In genomic region chr5:91584352-91584751, GRCh38 we compare ENCODE assay signal across 27 cellular contexts.
A peak's percentile ranks its signal among the peaks of the same experiment; 100 is the strongest.
DNase-seq lines count a peak whose midpoint lies in the region; TF ChIP-seq lines count a peak whose summit lies in the region.
"Had no signal": no experiment of that assay in that cellular context is flagged by ENCODE, and none has a peak within 500 bp of the region (broad histone marks: within the 10 kb centered on the region; RNA-seq: fewer than 3 reads in every experiment).

No MANE protein-coding gene starts in this region.

- H3K9ac ChIP-seq in neural cell (ENCODE audit: low read length), result no peak overlapping the region
- H3K9ac ChIP-seq: BLaER1; BLaER1 treated with 17β-estradiol and CSF1 and Interleukin-3, amounts not matched to agents 10 nM and 100 nM had no signal

- no peak overlapping the region for H3K4me3 ChIP-seq in neural cell (ENCODE audit: low read length)
- H3K4me3 ChIP-seq: A549; BLaER1; BLaER1 treated with 17β-estradiol and CSF1 and Interleukin-3, amounts not matched to agents 10 nM and 100 nM had no signal

- H2AFZ ChIP-seq in neural cell (ENCODE audit: low read depth, low read length), result no peak overlapping the region

- TF ChIP-seq CTCF in neural cell (IDR thresholded peaks at IDR 0.05; ENCODE audit: poor library complexity, severe bottlenecking), result no peak

- H3K36me3 ChIP-seq in neural cell (ENCODE audit: insufficient read depth, low read length), result no peaks in the 10 kb centered on the region
- H3K36me3 ChIP-seq: BE2C; BLaER1; BLaER1 treated with 17β-estradiol and CSF1 and Interleukin-3, amounts not matched to agents 10 nM and 100 nM had no signal

- no peak overlapping the region for H3K27ac ChIP-seq in neural cell (ENCODE audit: low read length)
- H3K27ac ChIP-seq: 22Rv1; A549; BLaER1; BLaER1 treated with 17β-estradiol and CSF1 and Interleukin-3, amounts not matched to agents 10 nM and 100 nM; C4-2B had no signal

- TF ChIP-seq EP300 in neural cell (conservative IDR thresholded peaks at IDR 0.05; ENCODE audit: poor library complexity, severe bottlenecking), result peak; percentile 82

- no peak for TF ChIP-seq RAD21 in neural cell (conservative IDR thresholded peaks at IDR 0.05)

- DNase-seq in NCI-H1417 treated with DMSO at 0.1 percent for 48 hours (lab: John Stamatoyannopoulos, UW), result no peak
- DNase-seq: 8988T; ACHN; AML-193; BE2C; C1 segment of cervical spinal cord; Caco-2; Calu3; CD4-positive, alpha-beta memory T cell; CD4-positive, alpha-beta T cell; CD4-positive, CD25-positive, alpha-beta regulatory T cell; CD8-positive, alpha-beta memory T cell; CD8-positive, alpha-beta T cell; COR-L47; DMS 273 treated with DMSO at 0.1 percent for 48 hours; DMS153; DMS53; DMS79; DMS79 treated with DMSO at 0.1 percent for 48 hours; DND-41; EL had no signal

- H4K20me1 ChIP-seq in neural cell (ENCODE audit: insufficient read depth), result no peaks in the 10 kb centered on the region
- H4K20me1 ChIP-seq: BLaER1; BLaER1 treated with 17β-estradiol and CSF1 and Interleukin-3, amounts not matched to agents 10 nM and 100 nM had no signal

- H3K9me2 ChIP-seq in neural cell (ENCODE audit: insufficient read depth, low read length), result no peaks in the 10 kb centered on the region

- H3K4me2 ChIP-seq in neural cell (ENCODE audit: low read length), result no peak overlapping the region
- H3K4me2 ChIP-seq: A549; BLaER1; BLaER1 treated with 17β-estradiol and CSF1 and Interleukin-3, amounts not matched to agents 10 nM and 100 nM had no signal

- no peaks in the 10 kb centered on the region for H3K27me3 ChIP-seq in neural cell (ENCODE audit: insufficient read depth, low read depth, low read length)
- H3K27me3 ChIP-seq: BE2C; BLaER1; BLaER1 treated with 17β-estradiol and CSF1 and Interleukin-3, amounts not matched to agents 10 nM and 100 nM had no signal

- H3K9me3 ChIP-seq in neural cell (ENCODE audit: low read length), result no peaks in the 10 kb centered on the region
- H3K9me3 ChIP-seq: BE2C, Caco-2 had no signal

- no peaks in the 10 kb centered on the region for H3F3A ChIP-seq in neural cell (ENCODE audit: insufficient read depth, low read length, poor library complexity, severe bottlenecking)

- H3K79me2 ChIP-seq in neural cell (replicated peaks; ENCODE audit: insufficient read depth, low read length), result no peaks in the 10 kb centered on the region

TF ChIP-seq in neural cell, 6 proteins besides CTCF, POLR2A, EP300 and RAD21:
- TF ChIP-seq POLR2AphosphoS5 (IDR thresholded peaks at IDR 0.05) (peak; percentile 62), MXI1 (conservative IDR thresholded peaks at IDR 0.05; ENCODE audit: poor library complexity, severe bottlenecking) (no peak), REST (IDR thresholded peaks at IDR 0.05; ENCODE audit: borderline replicate concordance) (no peak), SMC3 (conservative IDR thresholded peaks at IDR 0.05; ENCODE audit: poor library complexity) (no peak), TAF1 (IDR thresholded peaks at IDR 0.05; ENCODE audit: low read depth) (no peak)
